Comparison of ENCODE assay signal across 8 cellular contexts in the genomic region with DNA sequence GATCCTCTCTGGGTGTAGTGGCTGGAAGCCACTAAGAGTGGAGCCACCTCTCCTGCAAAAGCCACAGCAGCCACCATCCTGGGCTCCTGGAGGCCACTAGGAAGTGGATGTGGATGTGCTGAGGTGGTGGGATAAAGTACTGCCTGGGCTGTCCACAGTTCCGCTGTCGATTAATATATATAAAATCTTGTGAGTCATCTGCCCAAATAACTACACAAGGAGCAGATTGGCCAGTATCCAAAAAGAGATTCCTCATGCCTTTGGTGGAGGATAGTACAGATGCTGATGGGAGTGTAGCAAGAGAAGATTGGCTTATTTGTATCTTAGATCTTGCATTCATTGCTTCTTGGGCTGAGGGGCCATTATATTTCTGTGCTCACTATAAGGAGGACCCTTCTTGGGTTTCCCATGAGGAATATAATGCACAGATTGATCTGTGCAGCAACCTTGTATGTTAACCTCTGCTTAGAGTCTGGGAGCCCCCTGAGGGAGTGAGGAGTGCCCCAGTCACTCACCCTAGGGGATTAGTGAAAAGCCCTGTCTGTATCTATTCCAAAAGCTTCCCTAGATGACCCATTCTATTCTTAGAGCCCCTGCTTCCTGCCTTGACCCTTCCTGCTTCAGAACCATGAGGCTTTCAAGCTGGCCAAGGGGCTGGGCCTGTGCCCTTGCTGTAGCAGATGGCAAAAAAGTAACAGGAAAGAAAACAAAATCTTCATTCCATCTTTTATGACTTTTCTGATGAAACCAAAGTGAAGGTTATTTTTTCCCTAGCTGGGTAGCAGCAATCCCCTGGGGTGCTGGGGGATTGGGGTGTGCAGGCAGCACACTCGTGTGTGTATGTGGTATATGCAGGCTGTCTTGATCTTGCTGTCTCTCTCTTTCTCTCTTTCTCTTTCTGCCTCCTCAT. TPM values are rescaled to one million over a fixed set of nuclear protein-coding genes. Genes with fewer than 3 reads are reported as not detected.
DNase-seq lines count a peak whose midpoint lies in the region; ATAC-seq and TF ChIP-seq lines count a peak whose summit lies in the region.

No MANE protein-coding gene starts in this region.

- no peaks in the 10 kb centered on the region for H3K9me3 Mint-ChIP-seq in CD4-positive, CD25-positive, alpha-beta regulatory T cell
- H3K9me3 Mint-ChIP-seq in neural crest cell: peaks cover 3% of the 10 kb centered on the region

- H3K4me3 Mint-ChIP-seq in CD4-positive, CD25-positive, alpha-beta regulatory T cell: peak overlapping the region in 2 of 4 donors; percentile 22 to 63
- H3K4me3 Mint-ChIP-seq in neural crest cell: peak overlapping the region; percentile 35

- H3K4me3 ChIP-seq in CD4-positive, CD25-positive, alpha-beta regulatory T cell (ENCODE audit: low read depth, low read length): no peak overlapping the region

- no peaks in the 10 kb centered on the region for H3K27me3 ChIP-seq in CD4-positive, CD25-positive, alpha-beta regulatory T cell (ENCODE audit: control insufficient read depth, insufficient read depth, low read length)

- H3K9me3 ChIP-seq in CD4-positive, CD25-positive, alpha-beta regulatory T cell (ENCODE audit: control insufficient read depth in 2 of 2, low read length in 2 of 2): no peaks in the 10 kb centered on the region

- peaks cover 44 to 96% (median 74%) of the 10 kb centered on the region in 4 donors for H3K4me1 Mint-ChIP-seq in CD4-positive, CD25-positive, alpha-beta regulatory T cell
- H3K4me1 Mint-ChIP-seq in neural crest cell: peaks cover 59% of the 10 kb centered on the region

- no peak for TF ChIP-seq CTCF in neural crest cell (conservative IDR thresholded peaks at IDR 0.05)

- peaks cover 25% of the 10 kb centered on the region for H3K36me3 Mint-ChIP-seq in CD4-positive, CD25-positive, alpha-beta regulatory T cell
- no peaks in the 10 kb centered on the region for H3K36me3 Mint-ChIP-seq in neural crest cell (ENCODE audit: low read depth)

- H3K27ac ChIP-seq in CD4-positive, CD25-positive, alpha-beta regulatory T cell (ENCODE audit: insufficient read depth, low read length, poor library complexity, severe bottlenecking): peak overlapping the region; percentile 35

- H3K4me1 ChIP-seq in CD4-positive, CD25-positive, alpha-beta regulatory T cell (ENCODE audit: control insufficient read depth, insufficient read depth, low read length, poor library complexity, severe bottlenecking): peaks cover 78% of the 10 kb centered on the region

- no peak for DNase-seq in CD4-positive, CD25-positive, alpha-beta regulatory T cell
- DNase-seq in NCI-H446 (lab: John Stamatoyannopoulos, UW): peak; percentile 27 to 83
- DNase-seq in dermis blood vessel endothelial cell: peak; percentile 72
- no peak for DNase-seq in neural crest cell (ENCODE audit: low read depth, low spot score)
- no peak for DNase-seq in NCI-H1048 (lab: John Stamatoyannopoulos, UW)
- no peak for DNase-seq in activated CD8-positive, alpha-beta memory T cell treated with anti-CD3 and anti-CD28 coated beads for 24 hours
- no peak for DNase-seq in NK-92 (lab: John Stamatoyannopoulos, UW; ENCODE audit: unreplicated experiment)

- H3K27ac Mint-ChIP-seq in CD4-positive, CD25-positive, alpha-beta regulatory T cell: peak overlapping the region; percentile 29 to 89 (median 84)
- H3K27ac Mint-ChIP-seq in neural crest cell (ENCODE audit: unreplicated experiment): peak overlapping the region; percentile 37

- no peaks in the 10 kb centered on the region for H3K27me3 Mint-ChIP-seq in CD4-positive, CD25-positive, alpha-beta regulatory T cell
- no peaks in the 10 kb centered on the region for H3K27me3 Mint-ChIP-seq in neural crest cell (ENCODE audit: low read depth)

- peaks cover 63% of the 10 kb centered on the region for H3K36me3 ChIP-seq in CD4-positive, CD25-positive, alpha-beta regulatory T cell (ENCODE audit: control insufficient read depth, insufficient read depth, low read length)

- no peak for ATAC-seq in CD4-positive, CD25-positive, alpha-beta regulatory T cell (ENCODE audit: low read depth in 2 of 2)
- no peak for ATAC-seq in HG03342 (IDR thresholded peaks at IDR 0.05; ENCODE audit: unreplicated experiment)

RNA-seq across cellular contexts. Expression of gene RCSD1, which starts 31.8 kb away (rescaled TPM):
- 174 TPM for total RNA-seq in CD4-positive, CD25-positive, alpha-beta regulatory T cell
- 100 to 1,000 TPM; 207 to 251 (median 233) TPM for polyA plus RNA-seq in CD4-positive, CD25-positive, alpha-beta regulatory T cell
- 49.2 and 55.7 TPM in 2 replicates for total RNA-seq in dermis blood vessel endothelial cell
- 2.3 and 3.0 TPM in 2 replicates for total RNA-seq in neural crest cell

RNA-seq across cellular contexts. Expression of gene MPZL1, which starts 60.0 kb away (rescaled TPM):
- 3.3 TPM for total RNA-seq in CD4-positive, CD25-positive, alpha-beta regulatory T cell
- 10 to 100 TPM in 1 of 4 donors, 1 to 10 TPM in 3; 6.5 to 10.0 (median 9.2) TPM for polyA plus RNA-seq in CD4-positive, CD25-positive, alpha-beta regulatory T cell
- total RNA-seq in dermis blood vessel endothelial cell (114 and 127 TPM in 2 replicates), neural crest cell (113 and 114 TPM in 2 replicates)

Comparison
In these comparisons a context has a peak if more than half of its experiments do, and no peak if none do; other contexts are left out.
1. DNase-seq: peak in NCI-H446 (2 of 2) and dermis blood vessel endothelial cell (single experiment); none in CD4-positive, CD25-positive, alpha-beta regulatory T cell (0 of 3), neural crest cell (single experiment), NCI-H1048 (single experiment), activated CD8-positive, alpha-beta memory T cell treated with anti-CD3 and anti-CD28 coated beads for 24 hours (single experiment) and NK-92 (single experiment).
2. RNA of gene RCSD1, which starts 31.8 kb away (total RNA-seq): 174 TPM in CD4-positive, CD25-positive, alpha-beta regulatory T cell (single experiment) and 49.2 to 55.7 TPM in dermis blood vessel endothelial cell; 2.3 to 3.0 TPM in neural crest cell; every median in the first group is over 10 times any median in the second.
3. RNA of gene MPZL1, which starts 60.0 kb away (total RNA-seq): 114 to 127 TPM in dermis blood vessel endothelial cell and 113 to 114 TPM in neural crest cell; 3.3 TPM in CD4-positive, CD25-positive, alpha-beta regulatory T cell (single experiment); every median in the first group is over 10 times any median in the second.